13 cellular contexts compared by ENCODE assay signal in genomic region chr1:35287807-35288640, GRCh38.
DNase-seq lines count a peak whose midpoint lies in the region; ATAC-seq and TF ChIP-seq lines count a peak whose summit lies in the region.
"Had no signal": no experiment of that assay in that cellular context is flagged by ENCODE, and none has a peak within 500 bp of the region (broad histone marks: within the 10 kb centered on the region; RNA-seq: fewer than 3 reads in every experiment).

No MANE protein-coding gene starts in this region.

- in situ Hi-C loops in astrocyte of the spinal cord (cut with HindIII; ENCODE audit: low sequenced_read_pairs), result no loop called here

- no peak for TF ChIP-seq CTCF in AG04449 (IDR thresholded peaks at IDR 0.05; ENCODE audit: insufficient read depth, low read length, missing control alignments)
- no peak for TF ChIP-seq CTCF in HEK293 (tag by site-specific recombination; IDR thresholded peaks at IDR 0.05)
- TF ChIP-seq CTCF in astrocyte of the spinal cord (IDR thresholded peaks at IDR 0.05; ENCODE audit: low read depth, low read length), result no peak

- DNase-seq in AG04449 (ENCODE audit: low read depth, low spot score), result peak; percentile 40
- peak; percentile 74 for DNase-seq in astrocyte of the spinal cord (ENCODE audit: low read depth, low spot score)
- peak; percentile 95 for DNase-seq in kidney glomerular epithelial cell (lab: John Stamatoyannopoulos, UW)
- DNase-seq in NCI-H128 (lab: John Stamatoyannopoulos, UW; ENCODE audit: unreplicated experiment), result no peak
- no peak for DNase-seq in Kasumi-1 (lab: John Stamatoyannopoulos, UW)
- DNase-seq: aorta, heart right ventricle, natural killer cell, NCI-H446 treated with DMSO at 0.1 percent for 48 hours had no signal

- H3K4me3 ChIP-seq in AG04449 (ENCODE audit: low read depth, low read length), result no peak overlapping the region
- H3K4me3 ChIP-seq in HEK293 (ENCODE audit: low read depth, low read length), result no peak overlapping the region
- H3K4me3 ChIP-seq in astrocyte of the spinal cord (ENCODE audit: low read depth, low read length), result no peak overlapping the region
- H3K4me3 ChIP-seq: heart right ventricle, SK-N-MC had no signal

- H3K4me1 ChIP-seq in HEK293 (ENCODE audit: control insufficient read depth, insufficient read depth, low read length), result no peaks in the 10 kb centered on the region

- peaks cover 13 to 35% of the 10 kb centered on the region in 2 experiments; a peak in 2 of 3 replicates for H3K36me3 ChIP-seq in HEK293 (ENCODE audit: control insufficient read depth in 2 of 2, insufficient read depth in 1 of 2, low read length in 2 of 2)

- CTCF ChIA-PET in AG04449 (lab: Yijun Ruan, JAX) (interaction anchor here (2.1 kb wide), 1 partner anchor 12 kb away, joined by 8 read pairs; no protein-coding TSS in a partner anchor), HEK293 (lab: Yijun Ruan, JAX) (no interaction called here)

- no peaks in the 10 kb centered on the region for H3K9me3 ChIP-seq in HEK293 (ENCODE audit: control insufficient read depth, insufficient read depth, low read depth, low read length)

- POLR2A ChIA-PET in AG04449 (lab: Yijun Ruan, JAX) (interaction anchor here (0.7 kb wide), 1 partner anchor 13 kb away, joined by 3 read pairs; no protein-coding TSS in a partner anchor), HEK293 (lab: Yijun Ruan, JAX) (no interaction called here)

- no peak for ATAC-seq in GM18498 (IDR thresholded peaks at IDR 0.05; ENCODE audit: unreplicated experiment)
- ATAC-seq in GM18870 (IDR thresholded peaks at IDR 0.05; ENCODE audit: unreplicated experiment), result no peak
- ATAC-seq: natural killer cell had no signal

- no peak overlapping the region for H3K27ac ChIP-seq in HEK293 (ENCODE audit: extremely low read depth, low read depth, low read length)
- H3K27ac ChIP-seq: SK-N-MC had no signal

TF ChIP-seq in HEK293, 187 proteins besides CTCF, POLR2A, EP300 and RAD21:
- TF ChIP-seq PRDM1 (tag by site-specific recombination; IDR thresholded peaks at IDR 0.05) (peak; percentile 86), OVOL3 (tag by site-specific recombination; IDR thresholded peaks at IDR 0.05) (no peak)

Comparison
In these comparisons a context has a peak if more than half of its experiments do, and no peak if none do; other contexts are left out.
1. DNase-seq: peak in AG04449 (single experiment), astrocyte of the spinal cord (single experiment) and kidney glomerular epithelial cell (single experiment); none in NCI-H128 (single experiment) and Kasumi-1 (0 of 2).